Comparison of ENCODE assay signal across 1 cellular context in genomic region chr11:18634140-18635032, GRCh38.
A peak's percentile ranks its signal among the peaks of the same experiment; 100 is the strongest.
TF ChIP-seq lines count a peak whose summit lies in the region.

Gene SPTY2D1 (minus strand): TSS chr11:18634342. CDS start chr11:18634257, 85 bp downstream.

TF ChIP-seq in HEK293, 187 proteins besides CTCF, POLR2A, EP300 and RAD21 (continued from another document):
- TF ChIP-seq ZBTB6 (tag by site-specific recombination; IDR thresholded peaks at IDR 0.05) (no peak), PRDM10 (tag by site-specific recombination; IDR thresholded peaks at IDR 0.05) (peak; percentile 67), GLI2 (tag by site-specific recombination; IDR thresholded peaks at IDR 0.05; ENCODE audit: borderline replicate concordance, low read depth) (no peak), ZNF132 (tag by site-specific recombination; IDR thresholded peaks at IDR 0.05; ENCODE audit: borderline replicate concordance) (no peak), PRDM6 (tag by site-specific recombination; IDR thresholded peaks at IDR 0.05) (no peak), ZNF501 (tag by site-specific recombination; IDR thresholded peaks at IDR 0.05) (no peak), ZSCAN23 (tag by site-specific recombination; IDR thresholded peaks at IDR 0.05) (no peak), ZNF629 (tag by site-specific recombination; IDR thresholded peaks at IDR 0.05) (peak; percentile 99), ZNF302 (tag by site-specific recombination; IDR thresholded peaks at IDR 0.05; ENCODE audit: low read depth) (no peak), ZNF843 (tag by site-specific recombination; IDR thresholded peaks at IDR 0.05) (no peak), WT1 (tag by site-specific recombination; IDR thresholded peaks at IDR 0.05) (no peak), KLF8 (tag by site-specific recombination; IDR thresholded peaks at IDR 0.05) (0 out of 2 replicates have a peak, but pooled peaks have one; percentile 8), ZNF704 (tag by site-specific recombination; IDR thresholded peaks at IDR 0.05) (no peak), ZNF211 (tag by site-specific recombination; IDR thresholded peaks at IDR 0.05; ENCODE audit: low read depth) (no peak), PRDM2 (tag by site-specific recombination; IDR thresholded peaks at IDR 0.05; ENCODE audit: borderline replicate concordance) (no peak), AEBP2 (tag by site-specific recombination; IDR thresholded peaks at IDR 0.05; ENCODE audit: borderline replicate concordance) (no peak), ZNF184 (tag by site-specific recombination; IDR thresholded peaks at IDR 0.05) (no peak), ZNF221 (tag by site-specific recombination; IDR thresholded peaks at IDR 0.05; ENCODE audit: borderline replicate concordance) (no peak), ZNF610 (tag by site-specific recombination; IDR thresholded peaks at IDR 0.05; ENCODE audit: borderline replicate concordance) (no peak), SCRT2 (tag by site-specific recombination; IDR thresholded peaks at IDR 0.05) (no peak; the same call in 1 of the 2 replicates), ZNF157 (tag by site-specific recombination; IDR thresholded peaks at IDR 0.05) (no peak), GLIS2 (tag by site-specific recombination; IDR thresholded peaks at IDR 0.05) (peak; percentile 60), ZNF621 (tag by site-specific recombination; IDR thresholded peaks at IDR 0.05) (no peak), ZNF596 (tag by site-specific recombination; IDR thresholded peaks at IDR 0.05) (no peak), ZBTB21 (tag by site-specific recombination; IDR thresholded peaks at IDR 0.05) (peak; percentile 98), ZBTB17 (tag by site-specific recombination; IDR thresholded peaks at IDR 0.05) (peak; percentile 60), ZNF335 (tag by site-specific recombination; conservative IDR thresholded peaks at IDR 0.05) (peak; percentile 82), ZNF16 (tag by site-specific recombination; IDR thresholded peaks at IDR 0.05; ENCODE audit: low read depth) (no peak), ZXDB (tag by site-specific recombination; IDR thresholded peaks at IDR 0.05) (peak; percentile 73), ZNF394 (tag by site-specific recombination; IDR thresholded peaks at IDR 0.05; ENCODE audit: borderline replicate concordance) (no peak), ZNF837 (tag by site-specific recombination; IDR thresholded peaks at IDR 0.05) (no peak), ZNF223 (tag by site-specific recombination; IDR thresholded peaks at IDR 0.05) (no peak), ZNF571 (tag by site-specific recombination; IDR thresholded peaks at IDR 0.05) (no peak), KLF10 (tag by site-specific recombination; IDR thresholded peaks at IDR 0.05) (peak; percentile 56; the same call in 1 of the 2 replicates), SP7 (tag by site-specific recombination; IDR thresholded peaks at IDR 0.05) (0 out of 2 replicates have a peak, but pooled peaks have one; percentile 31), ZNF600 (tag by site-specific recombination; IDR thresholded peaks at IDR 0.05) (peak; percentile 75; the same call in 1 of the 2 replicates), ZNF404 (tag by site-specific recombination; IDR thresholded peaks at IDR 0.05) (no peak), ZFHX2 (tag by site-specific recombination; conservative IDR thresholded peaks at IDR 0.05) (peak; percentile 44), EGR2 (tag by site-specific recombination; IDR thresholded peaks at IDR 0.05; ENCODE audit: low read depth) (peak; percentile 40; the same call in 1 of the 2 replicates), ZNF121 (tag by site-specific recombination; IDR thresholded peaks at IDR 0.05) (no peak), ZBTB20 (tag by site-specific recombination; IDR thresholded peaks at IDR 0.05) (peak; percentile 63; the same call in 1 of the 2 replicates), ZBTB11 (tag by site-specific recombination; conservative IDR thresholded peaks at IDR 0.05; ENCODE audit: low read depth) (peak; percentile 84), ZFP3 (tag by site-specific recombination; IDR thresholded peaks at IDR 0.05; ENCODE audit: low read depth) (no peak), ZNF488 (tag by site-specific recombination; IDR thresholded peaks at IDR 0.05) (no peak), MYNN (tag by site-specific recombination; IDR thresholded peaks at IDR 0.05; ENCODE audit: borderline replicate concordance) (no peak), MZF1 (tag by site-specific recombination; IDR thresholded peaks at IDR 0.05; ENCODE audit: borderline replicate concordance) (no peak)
